1 cellular context compared by ENCODE assay signal in genomic region chr10:69408318-69409175, GRCh38.
TF ChIP-seq lines count a peak whose summit lies in the region.

No MANE protein-coding gene starts in this region.

TF ChIP-seq in K562, 482 proteins besides CTCF, POLR2A, EP300 and RAD21 (continued from another document and continues in another):
- no peak for TF ChIP-seq E4F1 (CRISPR knock-in tag; IDR thresholded peaks at IDR 0.05; ENCODE audit: borderline replicate concordance)
- no peak for TF ChIP-seq ATF3 (IDR thresholded peaks at IDR 0.05)
- TF ChIP-seq ATF3 (CRISPR knock-in tag; conservative IDR thresholded peaks at IDR 0.05), result no peak
- TF ChIP-seq ZBTB12 (CRISPR knock-in tag; IDR thresholded peaks at IDR 0.05), result no peak
- TF ChIP-seq IFI16 (CRISPR knock-in tag; IDR thresholded peaks at IDR 0.05), result no peak
- no peak for TF ChIP-seq NR4A1 (CRISPR knock-in tag; IDR thresholded peaks at IDR 0.05)
- 0 out of 2 replicates have a peak, but pooled peaks have one; percentile 49 for TF ChIP-seq NR4A1 (tag; IDR thresholded peaks at IDR 0.05)
- TF ChIP-seq NELFE (IDR thresholded peaks at IDR 0.05; ENCODE audit: insufficient read depth, insufficient read length), result no peak
- no peak for TF ChIP-seq ZNF354B (CRISPR knock-in tag; IDR thresholded peaks at IDR 0.05)
- TF ChIP-seq HMG20B (CRISPR knock-in tag; IDR thresholded peaks at IDR 0.05), result no peak
- TF ChIP-seq NCOR1 (IDR thresholded peaks at IDR 0.05), result no peak
- TF ChIP-seq MAFF (IDR thresholded peaks at IDR 0.05; ENCODE audit: low read length), result no peak
- no peak for TF ChIP-seq HBP1 (CRISPR knock-in tag; IDR thresholded peaks at IDR 0.05)
- no peak for TF ChIP-seq CBX2 (IDR thresholded peaks at IDR 0.05; ENCODE audit: insufficient read depth, low read length, poor library complexity, severe bottlenecking)
- TF ChIP-seq JUNB (CRISPR knock-in tag; conservative IDR thresholded peaks at IDR 0.05), result no peak
- TF ChIP-seq U2AF1 (optimal IDR thresholded peaks at IDR 0.05; ENCODE audit: low read depth, low read length), result no peak
- 0 out of 2 replicates have a peak, but pooled peaks have one; percentile 30 for TF ChIP-seq ZNF41 (CRISPR knock-in tag; conservative IDR thresholded peaks at IDR 0.05)
- TF ChIP-seq MAFK (IDR thresholded peaks at IDR 0.05; ENCODE audit: low read length), result no peak
- no peak for TF ChIP-seq ZNF232 (CRISPR knock-in tag; IDR thresholded peaks at IDR 0.05)
- TF ChIP-seq ZNF274 (IDR thresholded peaks at IDR 0.05; ENCODE audit: borderline replicate concordance, low read depth, low read length), result no peak
- no peak for TF ChIP-seq ZNF407 (IDR thresholded peaks at IDR 0.05; ENCODE audit: low read depth)
- TF ChIP-seq MCM5 (IDR thresholded peaks at IDR 0.05; ENCODE audit: low read depth), result no peak
- peak; percentile 73 to 85 for TF ChIP-seq E2F6 (IDR thresholded peaks at IDR 0.05; ENCODE audit: borderline replicate concordance in 1 of 2, extremely low read depth in 1 of 2, insufficient read depth in 1 of 2, insufficient read length in 1 of 2, low read depth in 1 of 2, low read length in 1 of 2, poor library complexity in 1 of 2, severe bottlenecking in 1 of 2)
- TF ChIP-seq CHAMP1 (IDR thresholded peaks at IDR 0.05), result no peak
- TF ChIP-seq CREB3L1 (IDR thresholded peaks at IDR 0.05; ENCODE audit: borderline replicate concordance, low read depth), result no peak
- TF ChIP-seq BRF1 (IDR thresholded peaks at IDR 0.05; ENCODE audit: borderline replicate concordance, extremely low read depth, insufficient read length), result no peak
- peak; percentile 91 for TF ChIP-seq VEZF1 (CRISPR knock-in tag; IDR thresholded peaks at IDR 0.05)
- peak in 1 of 2 experiments; percentile 94; a peak in 2 of 3 replicates for TF ChIP-seq CBX3 (IDR thresholded peaks at IDR 0.05; ENCODE audit: borderline replicate concordance in 1 of 2, low read length in 2 of 2)
- no peak for TF ChIP-seq HNRNPK (IDR thresholded peaks at IDR 0.05; ENCODE audit: low read depth, low read length, poor library complexity, severe bottlenecking)
- no peak for TF ChIP-seq ZNF77 (CRISPR knock-in tag; IDR thresholded peaks at IDR 0.05)
- TF ChIP-seq THRAP3 (IDR thresholded peaks at IDR 0.05; ENCODE audit: borderline replicate concordance), result peak; percentile 79
- TF ChIP-seq ASH1L (IDR thresholded peaks at IDR 0.05; ENCODE audit: borderline replicate concordance, low read depth, partially characterized antibody), result peak; percentile 54
- TF ChIP-seq THRB (CRISPR knock-in tag; conservative IDR thresholded peaks at IDR 0.05), result no peak; the same call in 1 of the 2 replicates
- no peak for TF ChIP-seq ZNF586 (CRISPR knock-in tag; conservative IDR thresholded peaks at IDR 0.05)
- peak; percentile 30 for TF ChIP-seq SMAD4 (CRISPR knock-in tag; conservative IDR thresholded peaks at IDR 0.05)
- peak; percentile 88 for TF ChIP-seq EGR1 (conservative IDR thresholded peaks at IDR 0.05)
- no peak for TF ChIP-seq PYGO2 (tag; IDR thresholded peaks at IDR 0.05)
